ENCODE assay signal across 8 cellular contexts in genomic region chr16:80527297-80527696, GRCh38. TPM values are rescaled to one million over a fixed set of nuclear protein-coding genes. Genes with fewer than 3 reads are reported as not detected.
DNase-seq lines count a peak whose midpoint lies in the region; ATAC-seq and TF ChIP-seq lines count a peak whose summit lies in the region.

No MANE protein-coding gene starts in this region.

- ATAC-seq in GM21737 (IDR thresholded peaks at IDR 0.05; ENCODE audit: unreplicated experiment): no peak

- no peak overlapping the region for H3K4me3 ChIP-seq in AG10803 (ENCODE audit: low read length)
- no peak overlapping the region for H3K4me3 ChIP-seq in transverse colon

- TF ChIP-seq POLR2A in transverse colon (IDR thresholded peaks at IDR 0.05): no peak

- no peak overlapping the region for H3K27ac ChIP-seq in transverse colon

- WGBS in transverse colon (ENCODE audit: low coverage in 1 of 2), 2 donors: 54% methylated on average over 5 of the region's 5 CpGs; no CpG with 5 or more reads in 1 of the 2 donors

- peak; percentile 22 for DNase-seq in AG10803 (ENCODE audit: low read depth)
- DNase-seq in GM19238 (ENCODE audit: insufficient read length, low spot score): peak; percentile 8
- peak; percentile 49 for DNase-seq in MV-4-11 (lab: John Stamatoyannopoulos, UW)
- peak; percentile 69 for DNase-seq in activated CD8-positive, alpha-beta memory T cell treated with anti-CD3 and anti-CD28 coated beads, Interleukin-2, amount 50 U/mL, for 48 hours
- peak; percentile 60 for DNase-seq in iPS-NIHi7 (ENCODE audit: extremely low spot score)
- peak; percentile 12 for DNase-seq in transverse colon
- no peak for DNase-seq in NCI-H2227 (lab: John Stamatoyannopoulos, UW; ENCODE audit: unreplicated experiment)

- in situ Hi-C loops in transverse colon (cut with MboI; ENCODE audit: low pct_ligation_motif_present in 1 of 4, low pct_unique_long_range_greater_than_20kb in 1 of 4, low sequenced_read_pairs in 3 of 4): loop anchor here (25.0 kb wide), 2 partner anchors 285 to 1210 kb away; partner anchors contain the start of gene CDYL2 (in 4 of the 4)

- H3K36me3 ChIP-seq in transverse colon: no peaks in the 10 kb centered on the region

- intact Hi-C loops in transverse colon (cut with DNase I; ENCODE audit: low total_unique reads): no loop called here

- H3K27me3 ChIP-seq in transverse colon: peaks cover 3% of the 10 kb centered on the region

- TF ChIP-seq EP300 in transverse colon (IDR thresholded peaks at IDR 0.05; ENCODE audit: low read depth): no peak

- TF ChIP-seq CTCF in AG10803 (conservative IDR thresholded peaks at IDR 0.05; ENCODE audit: low read length) (peak; percentile 51), transverse colon (IDR thresholded peaks at IDR 0.05) (peak in 3 of 5 experiments; percentile 7 to 19 (median 17))

- H3K9me3 ChIP-seq in transverse colon: no peaks in the 10 kb centered on the region

- H3K4me1 ChIP-seq in transverse colon: peaks cover 0 to 7% (median 0%) of the 10 kb centered on the region in 4 donors

RNA-seq across cellular contexts. Expression of gene DYNLRB2, which starts 13.5 kb away (rescaled TPM):
- not detected for total RNA-seq in transverse colon
